In genomic region chr20:58667975-58668374, GRCh38 we compare ENCODE assay signal across 12 cellular contexts.
"Had no signal": no experiment of that assay in that cellular context is flagged by ENCODE, and none has a peak within 500 bp of the region (broad histone marks: within the 10 kb centered on the region; RNA-seq: fewer than 3 reads in every experiment).

No MANE protein-coding gene starts in this region.

- H3K27ac ChIP-seq: foreskin keratinocyte, pancreas had no signal

- DNase-seq: activated CD4-positive, alpha-beta T cell treated with anti-CD3 and anti-CD28 coated beads for 4 hours; activated effector memory CD4-positive, alpha-beta T cell treated with Interleukin-2 at 50 U/mL for 16 hours; dorsolateral prefrontal cortex; foreskin keratinocyte; kidney; pancreas; retina; stimulated activated CD4-positive, alpha-beta T cell treated with anti-CD3 and anti-CD28 coated beads, Interleukin-4, amount 100 ng/mL, for 1 hour; stimulated activated CD8-positive, alpha-beta memory T cell treated with anti-CD3 and anti-CD28 coated beads, Interleukin-4, amount 100 ng/mL, for 48 hours; T1000 had no signal

- H3K4me2 ChIP-seq: neural progenitor cell had no signal

- H3K27ac Mint-ChIP-seq: neural progenitor cell; stimulated activated naive CD8-positive, alpha-beta T cell treated with anti-CD3 and anti-CD28 coated beads, Interleukin-15, Interleukin-2, amounts not matched to agents 100 ng/mL and 50 ng/mL, for 24 hours had no signal

- H3K9me3 Mint-ChIP-seq: neural progenitor cell; stimulated activated naive CD8-positive, alpha-beta T cell treated with anti-CD3 and anti-CD28 coated beads, Interleukin-15, Interleukin-2, amounts not matched to agents 100 ng/mL and 50 ng/mL, for 24 hours had no signal

- H3K27me3 ChIP-seq: dorsolateral prefrontal cortex, foreskin keratinocyte, neural progenitor cell, pancreas had no signal

- H3K4me3 ChIP-seq: dorsolateral prefrontal cortex, neural progenitor cell, pancreas had no signal

- H3K36me3 ChIP-seq: neural progenitor cell had no signal

- H3K9me3 ChIP-seq: pancreas had no signal

- ATAC-seq: foreskin keratinocyte, pancreas had no signal

- H3K4me1 ChIP-seq: foreskin keratinocyte, pancreas had no signal

- H2AFZ ChIP-seq: neural progenitor cell had no signal

- H3K27me3 Mint-ChIP-seq: stimulated activated naive CD8-positive, alpha-beta T cell treated with anti-CD3 and anti-CD28 coated beads, Interleukin-15, Interleukin-2, amounts not matched to agents 100 ng/mL and 50 ng/mL, for 24 hours had no signal

- H3K9ac ChIP-seq: neural progenitor cell had no signal

- H3K4me3 Mint-ChIP-seq: neural progenitor cell; stimulated activated naive CD8-positive, alpha-beta T cell treated with anti-CD3 and anti-CD28 coated beads, Interleukin-15, Interleukin-2, amounts not matched to agents 100 ng/mL and 50 ng/mL, for 24 hours had no signal
